In the genomic region with DNA sequence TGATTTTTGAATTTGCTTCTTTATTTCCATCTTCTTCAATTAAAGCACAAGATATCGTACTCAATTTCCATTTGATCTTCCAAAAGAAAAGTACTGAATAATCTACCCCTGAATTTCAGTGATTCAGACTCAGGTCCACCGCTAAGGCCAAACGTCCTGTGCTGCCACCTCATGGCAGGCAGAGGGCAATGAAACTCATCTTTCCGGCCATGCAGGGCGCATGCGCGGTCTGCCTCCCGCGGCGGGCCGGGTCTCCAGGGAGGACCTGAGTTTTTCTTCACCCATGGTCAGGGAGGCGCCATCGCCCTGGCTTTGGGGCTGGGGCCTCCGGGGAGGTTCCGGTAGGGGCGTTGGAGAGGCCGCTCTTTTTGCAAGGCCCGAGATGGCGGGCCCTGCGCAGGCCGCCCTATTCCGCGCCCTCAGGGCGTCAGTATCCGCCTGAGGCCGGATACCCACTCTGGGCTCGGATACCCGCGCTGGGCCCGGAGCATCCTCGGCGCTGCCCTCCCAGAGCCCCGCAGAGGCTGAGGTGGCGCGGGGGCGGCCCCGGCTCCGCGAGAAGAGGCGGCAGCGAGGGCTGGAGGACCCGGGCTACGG, we compare ENCODE assay signal across 8 cellular contexts. TPM values are rescaled to one million over a fixed set of nuclear protein-coding genes. Genes with fewer than 3 reads are reported as not detected.
DNase-seq lines count a peak whose midpoint lies in the region; TF ChIP-seq lines count a peak whose summit lies in the region.
"Not testable (repeated sequence)": the region's sequence is repeated elsewhere in the genome, so short reads cannot be mapped to it uniquely, and the experiment has no call there.

No MANE protein-coding gene starts in this region.

- peak; percentile 41; the same call in 1 of the 2 replicates for TF ChIP-seq CTCF in OCI-LY1 (IDR thresholded peaks at IDR 0.05; ENCODE audit: low read length)
- peak; percentile 71 for TF ChIP-seq CTCF in colonic mucosa (IDR thresholded peaks at IDR 0.05)
- peak; percentile 40 for TF ChIP-seq CTCF in retinal pigment epithelial cell (conservative IDR thresholded peaks at IDR 0.05; ENCODE audit: low read depth, low read length)
- peak in 4 of 6 experiments; percentile 12 to 64 (median 52) for TF ChIP-seq CTCF in thyroid gland (IDR thresholded peaks at IDR 0.05)

- intact Hi-C loops in colonic mucosa (cut with DNase I); thyroid gland (cut with DNase I): not testable (repeated sequence)

- H3K27me3 ChIP-seq in OCI-LY1 (ENCODE audit: insufficient read depth, low read length); colonic mucosa; thyroid gland: not testable (repeated sequence)

- DNase-seq in ELF-1 (ENCODE audit: low read depth, low spot score) = peak; percentile 78
- peak; percentile 16 to 26 for DNase-seq in Kasumi-1 (lab: John Stamatoyannopoulos, UW)
- peak; percentile 43 to 62 for DNase-seq in activated CD8-positive, alpha-beta memory T cell treated with anti-CD3 and anti-CD28 coated beads for 4 hours (ENCODE audit: low read depth in 2 of 2)
- peak; percentile 74 for DNase-seq in colonic mucosa
- DNase-seq in inferior parietal cortex (ENCODE audit: extremely low spot score) = peak; percentile 58
- not testable (repeated sequence) for DNase-seq in retinal pigment epithelial cell (ENCODE audit: low read depth)
- DNase-seq in thyroid gland = peak; percentile 66 to 70

- H3K9ac ChIP-seq in OCI-LY1 (ENCODE audit: low read length) (peak overlapping the region; percentile 63), colonic mucosa (ENCODE audit: low read depth in 2 of 2, low read length in 2 of 2) (peak overlapping the region; percentile 26 to 56)

- H4K20me1 ChIP-seq in OCI-LY1 (ENCODE audit: insufficient read depth, low read length) = not testable (repeated sequence)

- TF ChIP-seq POLR2A in thyroid gland (IDR thresholded peaks at IDR 0.05) = peak in 1 of 2 donors; percentile 29

- H3K79me2 ChIP-seq in OCI-LY1 (ENCODE audit: insufficient read depth, low read length) = not testable (repeated sequence)

- not testable (repeated sequence) for H3K27ac ChIP-seq in OCI-LY1 (ENCODE audit: low read depth, low read length, poor library complexity, severe bottlenecking)
- H3K27ac ChIP-seq in colonic mucosa = peak overlapping the region; percentile 55
- H3K27ac ChIP-seq in thyroid gland = peak overlapping the region in 2 of 3 donors; percentile 52 to 83

- H3K36me3 ChIP-seq in OCI-LY1 (ENCODE audit: insufficient read depth, low read length); colonic mucosa; thyroid gland: not testable (repeated sequence)

- H3K9me3 ChIP-seq in OCI-LY1 (ENCODE audit: low read length); colonic mucosa; thyroid gland: not testable (repeated sequence)

- WGBS in thyroid gland, 2 donors = 1% methylated on average over 21 to 31 of the region's 43 CpGs

- H3F3A ChIP-seq in OCI-LY1 (ENCODE audit: insufficient read depth, low read length) = not testable (repeated sequence)

- H3K9me2 ChIP-seq in OCI-LY1 (ENCODE audit: low read depth, low read length) = not testable (repeated sequence)

- H3K4me2 ChIP-seq in OCI-LY1 (ENCODE audit: low read length) = peak overlapping the region; percentile 68

- not testable (repeated sequence) for H2AFZ ChIP-seq in OCI-LY1 (ENCODE audit: low read length)

- H3K4me3 ChIP-seq in OCI-LY1 (ENCODE audit: low read depth, low read length, poor library complexity, severe bottlenecking) (peak overlapping the region; percentile 67), colonic mucosa (peak overlapping the region; percentile 77), retinal pigment epithelial cell (ENCODE audit: low read length) (peak overlapping the region; percentile 57), thyroid gland (replicated peaks in 1 of 3) (peak overlapping the region; percentile 52 to 65 (median 53))

- H3K4me1 ChIP-seq in OCI-LY1 (ENCODE audit: insufficient read depth, low read length, severe bottlenecking); colonic mucosa; thyroid gland: not testable (repeated sequence)

RNA-seq across cellular contexts. Expression of gene ZNF705A, which starts 23.3 kb away (rescaled TPM):
- total RNA-seq in colonic mucosa (not detected), thyroid gland (under 1 TPM in 1 of 4 donors, not detected in 3; 0.13 TPM)

RNA-seq across cellular contexts. Expression of gene FAM90A1, which starts 47.3 kb away (rescaled TPM):
- under 1 TPM in 1 of 2 donors, not detected in 1; 0.42 TPM for total RNA-seq in colonic mucosa
- total RNA-seq in thyroid gland = under 1 TPM in 1 of 4 donors, not detected in 3; 0.39 TPM

RNA-seq across cellular contexts. Expression of gene CLEC4A, which starts 56.7 kb away (rescaled TPM):
- total RNA-seq in colonic mucosa (1 to 10 TPM; 1.8 TPM), thyroid gland (1 to 10 TPM in 2 of 4 donors, not detected in 2; 2.7 to 3.5 TPM)
